Comparison of ENCODE assay signal across 9 cellular contexts in genomic region chr6:26576407-26576843, GRCh38. TPM values are rescaled to one million over a fixed set of nuclear protein-coding genes. Genes with fewer than 3 reads are reported as not detected.
DNase-seq lines count a peak whose midpoint lies in the region; ATAC-seq and TF ChIP-seq lines count a peak whose summit lies in the region.
"Had no signal": no experiment of that assay in that cellular context is flagged by ENCODE, and none has a peak within 500 bp of the region (broad histone marks: within the 10 kb centered on the region; RNA-seq: fewer than 3 reads in every experiment).

No MANE protein-coding gene starts in this region.

- peaks cover 15 to 39% (median 32%) of the 10 kb centered on the region in 5 experiments for H3K9me3 Mint-ChIP-seq in brain
- peaks cover 9% of the 10 kb centered on the region for H3K9me3 Mint-ChIP-seq in natural killer cell treated with Interleukin-12 subunit alpha and Interleukin-12 subunit beta and Interleukin-15 and Interleukin-18, amount 100 ng/mL, for 72 hours

- peak overlapping the region; percentile 69 for H3K4me3 ChIP-seq in GM12865 (ENCODE audit: low read depth, low read length)
- H3K4me3 ChIP-seq in NB4 (ENCODE audit: low read depth, low read length), result peak overlapping the region; percentile 50

- no peak for ATAC-seq in natural killer cell treated with Interleukin-12 subunit alpha and Interleukin-12 subunit beta and Interleukin-15 and Interleukin-18, amount 100 ng/mL, for 72 hours
- ATAC-seq in GM19328 (IDR thresholded peaks at IDR 0.05; ENCODE audit: unreplicated experiment) (no peak), HG03571 (IDR thresholded peaks at IDR 0.05; ENCODE audit: unreplicated experiment) (no peak)

- DNase-seq in GM12865 (ENCODE audit: low read depth), result no peak
- DNase-seq in NB4 (ENCODE audit: low read depth), result peak; percentile 57
- DNase-seq in natural killer cell treated with Interleukin-12 subunit alpha and Interleukin-12 subunit beta and Interleukin-15 and Interleukin-18, amount 100 ng/mL, for 72 hours (ENCODE audit: low spot score), result no peak
- DNase-seq in NK-92 (lab: John Stamatoyannopoulos, UW; ENCODE audit: unreplicated experiment), result no peak
- DNase-seq in NCI-H526 (lab: John Stamatoyannopoulos, UW), result no peak
- DNase-seq: NCI-H1417 treated with DMSO at 0.1 percent for 48 hours had no signal

- no peak for TF ChIP-seq POLR2A in NB4 (IDR thresholded peaks at IDR 0.05; ENCODE audit: extremely low read depth, insufficient read length)

- peaks cover 75% of the 10 kb centered on the region for H3K27me3 Mint-ChIP-seq in brain
- H3K27me3 Mint-ChIP-seq in natural killer cell treated with Interleukin-12 subunit alpha and Interleukin-12 subunit beta and Interleukin-15 and Interleukin-18, amount 100 ng/mL, for 72 hours, result peaks cover 15 to 25% of the 10 kb centered on the region in 2 donors

- TF ChIP-seq CTCF in GM12865 (IDR thresholded peaks at IDR 0.05; ENCODE audit: insufficient read depth, low read depth, low read length, missing control alignments), result no peak
- TF ChIP-seq CTCF in NB4 (IDR thresholded peaks at IDR 0.05; ENCODE audit: low read depth, low read length), result no peak
- TF ChIP-seq CTCF in brain (conservative IDR thresholded peaks at IDR 0.05), result no peak

- H3K36me3 Mint-ChIP-seq in brain, result no peaks in the 10 kb centered on the region
- no peaks in the 10 kb centered on the region for H3K36me3 Mint-ChIP-seq in natural killer cell treated with Interleukin-12 subunit alpha and Interleukin-12 subunit beta and Interleukin-15 and Interleukin-18, amount 100 ng/mL, for 72 hours

- no peak overlapping the region for H3K27ac Mint-ChIP-seq in brain
- H3K27ac Mint-ChIP-seq in natural killer cell treated with Interleukin-12 subunit alpha and Interleukin-12 subunit beta and Interleukin-15 and Interleukin-18, amount 100 ng/mL, for 72 hours, result peak overlapping the region; percentile 70 to 88

- peak overlapping the region; percentile 79 to 87 (median 84) for H3K4me3 Mint-ChIP-seq in brain
- H3K4me3 Mint-ChIP-seq in natural killer cell treated with Interleukin-12 subunit alpha and Interleukin-12 subunit beta and Interleukin-15 and Interleukin-18, amount 100 ng/mL, for 72 hours, result peak overlapping the region; percentile 79

- H3K4me1 Mint-ChIP-seq in brain, result peaks cover 34% of the 10 kb centered on the region
- peaks cover 27 to 34% of the 10 kb centered on the region in 2 donors for H3K4me1 Mint-ChIP-seq in natural killer cell treated with Interleukin-12 subunit alpha and Interleukin-12 subunit beta and Interleukin-15 and Interleukin-18, amount 100 ng/mL, for 72 hours (ENCODE audit: low read depth in 2 of 2)

RNA-seq across cellular contexts. Expression of gene ABT1, which starts 20.3 kb away (rescaled TPM):
- 16.0 TPM for polyA plus RNA-seq in brain (ENCODE audit: insufficient read depth, low read depth, low replicate concordance)
- 10 to 100 TPM; 26.1 to 29.5 TPM for total RNA-seq in natural killer cell treated with Interleukin-12 subunit alpha and Interleukin-12 subunit beta and Interleukin-15 and Interleukin-18, amount 100 ng/mL, for 72 hours

RNA-seq across cellular contexts. Expression of gene HMGN4, which starts 38.3 kb away (rescaled TPM):
- polyA plus RNA-seq in brain (ENCODE audit: insufficient read depth, low read depth, low replicate concordance), result 70.0 TPM
- total RNA-seq in natural killer cell treated with Interleukin-12 subunit alpha and Interleukin-12 subunit beta and Interleukin-15 and Interleukin-18, amount 100 ng/mL, for 72 hours, result 10 to 100 TPM; 79.8 to 91.9 TPM

Comparison
In these comparisons a context has a peak if more than half of its experiments do, and no peak if none do; other contexts are left out.
1. H3K27ac Mint-ChIP-seq: peak in natural killer cell treated with Interleukin-12 subunit alpha and Interleukin-12 subunit beta and Interleukin-15 and Interleukin-18, amount 100 ng/mL, for 72 hours (2 of 2); none in brain (0 of 5).